ENCODE assay signal across 17 cellular contexts in genomic region chr18:45783097-45784075, GRCh38. TPM values are rescaled to one million over a fixed set of nuclear protein-coding genes. Genes with fewer than 3 reads are reported as not detected.
DNase-seq lines count a peak whose midpoint lies in the region; ATAC-seq and TF ChIP-seq lines count a peak whose summit lies in the region.
"Had no signal": no experiment of that assay in that cellular context is flagged by ENCODE, and none has a peak within 500 bp of the region (broad histone marks: within the 10 kb centered on the region; RNA-seq: fewer than 3 reads in every experiment).

No MANE protein-coding gene starts in this region.

- H4K20me1 ChIP-seq in GM23338 (replicated peaks; ENCODE audit: insufficient read depth), result no peaks in the 10 kb centered on the region

- peak overlapping the region; percentile 44 for H3K27ac ChIP-seq in 22Rv1
- peak overlapping the region; percentile 18; the same call in 1 of the 2 replicates for H3K27ac ChIP-seq in GM23338 (ENCODE audit: low read depth)
- H3K27ac ChIP-seq: ovary, RWPE1, upper lobe of right lung had no signal

- DNase-seq in GM23338 (ENCODE audit: low spot score), result peak; percentile 71
- peak; percentile 66 for DNase-seq in amniotic epithelial cell (ENCODE audit: low read depth)
- DNase-seq in iPS DF 19.7 (ENCODE audit: low read depth, low spot score), result peak; percentile 50
- DNase-seq in LoVo (ENCODE audit: low spot score), result no peak
- DNase-seq in NCI-H2171 treated with DMSO at 0.1 percent for 48 hours (lab: John Stamatoyannopoulos, UW), result no peak
- DNase-seq in mucosa of descending colon, result no peak
- DNase-seq: activated naive CD8-positive, alpha-beta T cell treated with anti-CD3 and anti-CD28 coated beads for 36 hours; cortex of kidney; DMS79 treated with DMSO at 0.1 percent for 48 hours; NCI-H510A treated with DMSO at 0.1 percent for 48 hours; ovary; stimulated activated CD8-positive, alpha-beta memory T cell treated with anti-CD3 and anti-CD28 coated beads, Interleukin-4, amount 100 ng/mL, for 48 hours; upper lobe of right lung had no signal

- intact Hi-C loops in mucosa of descending colon (cut with DNase I, micrococcal nuclease), result no loop called here

- H3K9me3 Mint-ChIP-seq in GM23338, result no peaks in the 10 kb centered on the region; the same call in 1 of the 3 replicates
- H3K9me3 Mint-ChIP-seq: activated naive CD8-positive, alpha-beta T cell treated with anti-CD3 and anti-CD28 coated beads for 36 hours had no signal

- ATAC-seq in GM23338, result peak; percentile 95
- ATAC-seq in HG03025 (IDR thresholded peaks at IDR 0.05; ENCODE audit: low FRiP score, unreplicated experiment), result no peak
- ATAC-seq in mucosa of descending colon, result no peak
- ATAC-seq: upper lobe of right lung had no signal

- H3K4me3 ChIP-seq in GM23338 (no peak overlapping the region), mucosa of descending colon (no peak overlapping the region)
- H3K4me3 ChIP-seq: ovary, upper lobe of right lung had no signal

- H3K27ac Mint-ChIP-seq in GM23338, result no peak overlapping the region
- H3K27ac Mint-ChIP-seq: activated naive CD8-positive, alpha-beta T cell treated with anti-CD3 and anti-CD28 coated beads for 36 hours had no signal

- H3K36me3 Mint-ChIP-seq in GM23338 (ENCODE audit: low read depth), result no peaks in the 10 kb centered on the region
- H3K36me3 Mint-ChIP-seq: activated naive CD8-positive, alpha-beta T cell treated with anti-CD3 and anti-CD28 coated beads for 36 hours had no signal

- H3K27me3 Mint-ChIP-seq in GM23338 (ENCODE audit: insufficient read depth, low read depth, poor library complexity), result peaks cover 8% of the 10 kb centered on the region

- H3K4me1 Mint-ChIP-seq in GM23338, result peaks cover 15% of the 10 kb centered on the region

- no peaks in the 10 kb centered on the region for H3K9me3 ChIP-seq in mucosa of descending colon
- H3K9me3 ChIP-seq: ovary, upper lobe of right lung had no signal

- H3K4me1 ChIP-seq in GM23338 (ENCODE audit: insufficient read depth) (peaks cover 6% of the 10 kb centered on the region), mucosa of descending colon (ENCODE audit: low read depth) (no peaks in the 10 kb centered on the region)
- H3K4me1 ChIP-seq: upper lobe of right lung had no signal

- TF ChIP-seq CTCF in 22Rv1 (IDR thresholded peaks at IDR 0.05) (no peak), GM23338 (conservative IDR thresholded peaks at IDR 0.05; ENCODE audit: low read depth in 2 of 2) (no peak), mucosa of descending colon (IDR thresholded peaks at IDR 0.05) (no peak)

- no peaks in the 10 kb centered on the region for H3K36me3 ChIP-seq in GM23338 (ENCODE audit: insufficient read depth)
- no peaks in the 10 kb centered on the region for H3K36me3 ChIP-seq in mucosa of descending colon (ENCODE audit: low read depth)
- H3K36me3 ChIP-seq: ovary, upper lobe of right lung had no signal

- no peaks in the 10 kb centered on the region for H3K79me2 ChIP-seq in GM23338 (replicated peaks; ENCODE audit: insufficient read depth)

- H2AFZ ChIP-seq in GM23338, result peak overlapping the region; percentile 81; the same call in 1 of the 2 replicates

- H3F3A ChIP-seq in GM23338 (replicated peaks; ENCODE audit: low read depth), result no peaks in the 10 kb centered on the region

- H3K4me3 Mint-ChIP-seq in GM23338, result no peak overlapping the region
- H3K4me3 Mint-ChIP-seq: activated naive CD8-positive, alpha-beta T cell treated with anti-CD3 and anti-CD28 coated beads for 36 hours had no signal

- peaks cover 8% of the 10 kb centered on the region; the same call in 1 of the 2 replicates for H3K9me2 ChIP-seq in GM23338 (ENCODE audit: insufficient read depth)

- H3K4me2 ChIP-seq in GM23338, result peak overlapping the region; percentile 19; the same call in 1 of the 2 replicates

- H3K27me3 ChIP-seq in GM23338 (ENCODE audit: insufficient read depth), result no peaks in the 10 kb centered on the region
- H3K27me3 ChIP-seq: ovary, upper lobe of right lung had no signal

TF ChIP-seq in GM23338, 12 proteins besides CTCF, POLR2A, EP300 and RAD21:
- TF ChIP-seq EZH2 (IDR thresholded peaks at IDR 0.05; ENCODE audit: low read depth, unreplicated experiment), result no peak
- peak; percentile 78 for TF ChIP-seq ZNF462 (CRISPR knock-in tag; IDR thresholded peaks at IDR 0.05)
- TF ChIP-seq NANOG (IDR thresholded peaks at IDR 0.05; ENCODE audit: borderline replicate concordance), result no peak
TF ChIP-seq in GM23338: peak in this region for 1.

RNA-seq across cellular contexts. Expression of gene SIGLEC15, which starts 42.1 kb away (rescaled TPM):
- total RNA-seq in GM23338 (2014; rRNA removed; shearing (Covaris generic)), result 0.31 TPM in 1 of 2 replicates, not detected in the other
- 0.29 and 0.35 TPM in 2 replicates for polyA plus RNA-seq in GM23338 (2016; fragmentation: Nextera tagmentation; extraction: Ambion mirVana)
- total RNA-seq in mucosa of descending colon, result under 1 TPM in 2 of 3 donors, not detected in 1; 0.16 to 0.17 TPM
- total RNA-seq: activated naive CD8-positive, alpha-beta T cell treated with anti-CD3 and anti-CD28 coated beads for 36 hours had no signal

RNA-seq across cellular contexts. Expression of gene SLC14A1, which starts 59.4 kb away (rescaled TPM):
- 0.21 TPM in 1 of 2 replicates, not detected in the other for total RNA-seq in GM23338 (2014; rRNA removed; shearing (Covaris generic))
- 0.53 TPM in 1 of 2 replicates, not detected in the other for polyA plus RNA-seq in GM23338 (2016; fragmentation: Nextera tagmentation; extraction: Ambion mirVana)
- 1 to 10 TPM in 2 of 3 donors, under 1 TPM in 1; 0.46 to 1.1 (median 1.1) TPM for total RNA-seq in mucosa of descending colon
- total RNA-seq: A673 had no signal

Comparison
In these comparisons a context has a peak if more than half of its experiments do, and no peak if none do; other contexts are left out.
1. DNase-seq: peak in GM23338 (single experiment), amniotic epithelial cell (single experiment) and iPS DF 19.7 (single experiment); none in LoVo (single experiment), NCI-H2171 treated with DMSO at 0.1 percent for 48 hours (single experiment) and mucosa of descending colon (0 of 3).